Comparison of ENCODE assay signal across 8 cellular contexts in the genomic region with DNA sequence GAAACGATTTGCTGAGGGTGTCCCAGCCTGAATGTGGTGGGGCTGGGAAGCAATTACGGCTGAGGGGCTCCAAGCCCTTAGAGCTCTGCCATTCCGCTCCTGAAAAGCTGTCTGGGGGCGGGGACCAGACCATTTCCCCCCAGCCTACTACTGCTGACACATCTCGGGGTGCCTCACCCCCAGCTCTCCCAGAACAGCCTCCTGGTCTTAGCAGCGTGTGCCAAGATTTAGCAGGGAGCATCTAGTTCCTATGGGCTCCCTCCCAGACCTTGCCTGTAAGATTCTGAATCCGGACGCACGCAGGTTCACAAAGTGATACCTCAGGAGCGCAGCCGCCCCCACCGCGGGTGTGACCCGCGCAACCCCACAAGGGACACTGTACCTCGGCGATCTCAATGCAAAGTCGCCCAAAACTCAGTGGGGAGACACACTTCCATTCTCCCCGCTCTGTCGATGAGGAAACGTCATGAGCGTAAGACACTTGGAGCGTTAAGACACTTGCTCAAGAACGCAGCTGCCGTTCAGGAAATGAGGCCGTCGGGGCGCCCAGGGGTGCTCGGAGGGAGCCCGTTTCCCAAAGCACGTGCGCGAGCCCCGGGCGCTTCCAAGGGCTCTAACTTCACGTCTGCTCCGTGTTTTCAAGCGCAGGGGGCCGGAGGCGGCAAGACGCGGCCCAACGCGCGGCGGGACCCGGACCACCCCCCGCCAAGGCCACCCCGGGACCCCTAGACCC. TPM values are rescaled to one million over a fixed set of nuclear protein-coding genes. Genes with fewer than 3 reads are reported as not detected.
DNase-seq lines count a peak whose midpoint lies in the region; ATAC-seq and TF ChIP-seq lines count a peak whose summit lies in the region.

No MANE protein-coding gene starts in this region.

- H3K36me3 Mint-ChIP-seq in WTC11: peaks cover 55% of the 10 kb centered on the region

- no peak for TF ChIP-seq CTCF in DND-41 (IDR thresholded peaks at IDR 0.05; ENCODE audit: borderline replicate concordance, extremely low read depth, low read length, poor library complexity, severe bottlenecking)
- no peak for TF ChIP-seq CTCF in WTC11 (IDR thresholded peaks at IDR 0.05)
- no peak for TF ChIP-seq CTCF in choroid plexus epithelial cell (conservative IDR thresholded peaks at IDR 0.05; ENCODE audit: low read depth, low read length)
- TF ChIP-seq CTCF in lower leg skin (IDR thresholded peaks at IDR 0.05): no peak

- H3K4me2 ChIP-seq in DND-41 (ENCODE audit: insufficient read depth, low read length): peak overlapping the region; percentile 90

- peak; percentile 66 for DNase-seq in DND-41
- DNase-seq in WTC11 (ENCODE audit: low spot score): peak; percentile 16
- peak; percentile 52 for DNase-seq in choroid plexus epithelial cell (ENCODE audit: low read depth)
- peak in 1 of 2 donors; percentile 89 for DNase-seq in lower leg skin (ENCODE audit: low spot score in 2 of 2)
- DNase-seq in stimulated activated CD8-positive, alpha-beta memory T cell treated with anti-CD3 and anti-CD28 coated beads, Interleukin-15, amount 100 ng/mL, for 4 hours (ENCODE audit: low read depth in 2 of 2): peak; percentile 16 to 32
- DNase-seq in NCI-H345 (lab: John Stamatoyannopoulos, UW): no peak

- H3K4me1 Mint-ChIP-seq in WTC11: peaks cover 24% of the 10 kb centered on the region

- ATAC-seq in DND-41 (ENCODE audit: insufficient read depth, low read depth) (peak; percentile 53), GM21515 (IDR thresholded peaks at IDR 0.05; ENCODE audit: unreplicated experiment) (peak; percentile 38), WTC11 (no peak)

- CTCF ChIA-PET in WTC11 (lab: Charles Lee): interaction anchor here (1.1 to 1.7 kb wide), 2 partner anchors 229 to 245 kb away, joined by 4 to 7 read pairs; a partner anchor contains a TSS

- POLR2A ChIA-PET in WTC11 (lab: Charles Lee): no interaction called here

- H3K27me3 ChIP-seq in DND-41 (ENCODE audit: insufficient read depth, low read length, poor library complexity) (no peaks in the 10 kb centered on the region), HUES64 (ENCODE audit: insufficient read depth, low read length) (no peaks in the 10 kb centered on the region)

- intact Hi-C loops in lower leg skin (cut with DNase I; ENCODE audit: low total_unique reads): loop anchor here (5.0 kb wide), 1 partner anchor 339 kb away; a partner anchor contains a TSS

- TF ChIP-seq POLR2A in lower leg skin (IDR thresholded peaks at IDR 0.05): no peak

- H3K36me3 ChIP-seq in DND-41 (ENCODE audit: insufficient read depth, low read length) (peaks cover 32% of the 10 kb centered on the region), HUES64 (ENCODE audit: insufficient read depth, low read length) (peaks cover 32% of the 10 kb centered on the region)

- peak overlapping the region; percentile 74 to 96 for H3K4me3 ChIP-seq in DND-41 (ENCODE audit: low read depth in 1 of 2, low read length in 2 of 2)
- peak overlapping the region; percentile 96 for H3K4me3 ChIP-seq in HUES64 (ENCODE audit: low read length)
- peak overlapping the region; percentile 75 for H3K4me3 ChIP-seq in choroid plexus epithelial cell (ENCODE audit: low read depth, low read length)
- peak overlapping the region; percentile 52 for H3K4me3 ChIP-seq in lower leg skin (ENCODE audit: low read depth, poor library complexity, severe bottlenecking)

- H4K20me1 ChIP-seq in DND-41 (ENCODE audit: insufficient read depth, low read length): peaks cover 37% of the 10 kb centered on the region

- H3K79me2 ChIP-seq in DND-41 (ENCODE audit: insufficient read depth, low read length): peaks cover 53% of the 10 kb centered on the region

- H3K27me3 Mint-ChIP-seq in WTC11 (ENCODE audit: low read depth): no peaks in the 10 kb centered on the region

- H3K4me1 ChIP-seq in DND-41 (ENCODE audit: insufficient read depth, low read length) (peaks cover 35% of the 10 kb centered on the region), HUES64 (ENCODE audit: insufficient read depth, low read length) (no peaks in the 10 kb centered on the region)

- peak overlapping the region; percentile 86 for H2AFZ ChIP-seq in DND-41 (ENCODE audit: low read depth, low read length)

- WGBS in HUES64: 3% methylated on average over 49 of the region's 49 CpGs
- 1 to 2% methylated on average over 35 to 36 of the region's 49 CpGs for WGBS in lower leg skin, 2 donors

- H3K4me3 Mint-ChIP-seq in WTC11: peak overlapping the region; percentile 94

- H3K27ac Mint-ChIP-seq in WTC11: peak overlapping the region; percentile 71; the same call in 1 of the 2 replicates

- peaks cover 33% of the 10 kb centered on the region for H3K9me3 Mint-ChIP-seq in WTC11

- peak overlapping the region; percentile 91 for H3K27ac ChIP-seq in DND-41 (ENCODE audit: low read length)
- H3K27ac ChIP-seq in HUES64 (ENCODE audit: low read depth, low read length): peak overlapping the region; percentile 64

- peak overlapping the region; percentile 97 for H3K9ac ChIP-seq in DND-41 (ENCODE audit: low read depth, low read length)
- peak overlapping the region; percentile 92 for H3K9ac ChIP-seq in HUES64 (ENCODE audit: low read depth, low read length)

- H3K9me3 ChIP-seq in DND-41 (ENCODE audit: insufficient read depth, low read length, severe bottlenecking) (no peaks in the 10 kb centered on the region), HUES64 (ENCODE audit: insufficient read depth, low read depth, low read length) (peaks cover 8% of the 10 kb centered on the region; the same call in 1 of the 2 replicates)

TF ChIP-seq in WTC11, 78 proteins besides CTCF, POLR2A, EP300 and RAD21 (continues in another document):
- TF ChIP-seq JUN (CRISPR knock-in tag; IDR thresholded peaks at IDR 0.05) (no peak), OVOL2 (CRISPR knock-in tag; IDR thresholded peaks at IDR 0.05; ENCODE audit: borderline replicate concordance) (no peak), ZNF263 (CRISPR knock-in tag; IDR thresholded peaks at IDR 0.05; ENCODE audit: low read depth) (no peak), CBFB (CRISPR knock-in tag; IDR thresholded peaks at IDR 0.05; ENCODE audit: low read depth) (no peak)
- TF ChIP-seq, protein P1, sequence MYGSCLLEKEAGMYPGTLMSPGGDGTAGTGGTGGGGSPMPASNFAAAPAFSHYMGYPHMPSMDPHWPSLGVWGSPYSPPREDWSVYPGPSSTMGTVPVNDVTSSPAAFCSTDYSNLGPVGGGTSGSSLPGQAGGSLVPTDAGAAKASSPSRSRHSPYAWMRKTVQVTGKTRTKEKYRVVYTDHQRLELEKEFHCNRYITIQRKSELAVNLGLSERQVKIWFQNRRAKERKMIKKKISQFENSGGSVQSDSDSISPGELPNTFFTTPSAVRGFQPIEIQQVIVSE (CRISPR knock-in tag; IDR thresholded peaks at IDR 0.05; ENCODE audit: borderline replicate concordance): no peak
- TF ChIP-seq, protein P2, sequence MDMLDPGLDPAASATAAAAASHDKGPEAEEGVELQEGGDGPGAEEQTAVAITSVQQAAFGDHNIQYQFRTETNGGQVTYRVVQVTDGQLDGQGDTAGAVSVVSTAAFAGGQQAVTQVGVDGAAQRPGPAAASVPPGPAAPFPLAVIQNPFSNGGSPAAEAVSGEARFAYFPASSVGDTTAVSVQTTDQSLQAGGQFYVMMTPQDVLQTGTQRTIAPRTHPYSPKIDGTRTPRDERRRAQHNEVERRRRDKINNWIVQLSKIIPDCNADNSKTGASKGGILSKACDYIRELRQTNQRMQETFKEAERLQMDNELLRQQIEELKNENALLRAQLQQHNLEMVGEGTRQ (CRISPR knock-in tag; IDR thresholded peaks at IDR 0.05): no peak
- TF ChIP-seq, protein P3, sequence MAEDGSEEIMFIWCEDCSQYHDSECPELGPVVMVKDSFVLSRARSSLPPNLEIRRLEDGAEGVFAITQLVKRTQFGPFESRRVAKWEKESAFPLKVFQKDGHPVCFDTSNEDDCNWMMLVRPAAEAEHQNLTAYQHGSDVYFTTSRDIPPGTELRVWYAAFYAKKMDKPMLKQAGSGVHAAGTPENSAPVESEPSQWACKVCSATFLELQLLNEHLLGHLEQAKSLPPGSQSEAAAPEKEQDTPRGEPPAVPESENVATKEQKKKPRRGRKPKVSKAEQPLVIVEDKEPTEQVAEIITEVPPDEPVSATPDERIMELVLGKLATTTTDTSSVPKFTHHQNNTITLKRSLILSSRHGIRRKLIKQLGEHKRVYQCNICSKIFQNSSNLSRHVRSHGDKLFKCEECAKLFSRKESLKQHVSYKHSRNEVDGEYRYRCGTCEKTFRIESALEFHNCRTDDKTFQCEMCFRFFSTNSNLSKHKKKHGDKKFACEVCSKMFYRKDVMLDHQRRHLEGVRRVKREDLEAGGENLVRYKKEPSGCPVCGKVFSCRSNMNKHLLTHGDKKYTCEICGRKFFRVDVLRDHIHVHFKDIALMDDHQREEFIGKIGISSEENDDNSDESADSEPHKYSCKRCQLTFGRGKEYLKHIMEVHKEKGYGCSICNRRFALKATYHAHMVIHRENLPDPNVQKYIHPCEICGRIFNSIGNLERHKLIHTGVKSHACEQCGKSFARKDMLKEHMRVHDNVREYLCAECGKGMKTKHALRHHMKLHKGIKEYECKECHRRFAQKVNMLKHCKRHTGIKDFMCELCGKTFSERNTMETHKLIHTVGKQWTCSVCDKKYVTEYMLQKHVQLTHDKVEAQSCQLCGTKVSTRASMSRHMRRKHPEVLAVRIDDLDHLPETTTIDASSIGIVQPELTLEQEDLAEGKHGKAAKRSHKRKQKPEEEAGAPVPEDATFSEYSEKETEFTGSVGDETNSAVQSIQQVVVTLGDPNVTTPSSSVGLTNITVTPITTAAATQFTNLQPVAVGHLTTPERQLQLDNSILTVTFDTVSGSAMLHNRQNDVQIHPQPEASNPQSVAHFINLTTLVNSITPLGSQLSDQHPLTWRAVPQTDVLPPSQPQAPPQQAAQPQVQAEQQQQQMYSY (CRISPR knock-in tag; IDR thresholded peaks at IDR 0.05): no peak

RNA-seq across cellular contexts. Expression of a gene that starts 0.6 kb away (rescaled TPM):
- 33.0 TPM for polyA plus RNA-seq in HUES64 (2013, experiment 1 of 2)
- polyA plus RNA-seq in HUES64 (2013, experiment 2 of 2): 30.7 TPM
- total RNA-seq in WTC11 (2021) (39.9 to 48.4 TPM (median 42.1 TPM) in 3 replicates), lower leg skin (10 to 100 TPM; 27.7 to 48.3 (median 37.7) TPM)

RNA-seq across cellular contexts. Expression of a gene that starts 19.0 kb away (rescaled TPM):
- 17.0 TPM for polyA plus RNA-seq in HUES64 (2013, experiment 1 of 2)
- polyA plus RNA-seq in HUES64 (2013, experiment 2 of 2): 19.4 TPM
- total RNA-seq in WTC11 (2021) (21.6 to 24.9 TPM (median 23.4 TPM) in 3 replicates), lower leg skin (100 to 1,000 TPM in 1 of 4 donors, 10 to 100 TPM in 3; 75.2 to 111 (median 78.8) TPM)

RNA-seq across cellular contexts. Expression of a gene that starts 30.6 kb away (rescaled TPM):
- 48.4 TPM for polyA plus RNA-seq in HUES64 (2013, experiment 1 of 2)
- polyA plus RNA-seq in HUES64 (2013, experiment 2 of 2): 48.9 TPM
- total RNA-seq in WTC11 (2021) (69.0 to 73.3 TPM (median 69.1 TPM) in 3 replicates), lower leg skin (10 to 100 TPM; 69.7 to 99.5 (median 84.0) TPM)

RNA-seq across cellular contexts. Expression of a gene that starts 30.7 kb away (rescaled TPM):
- 17.9 TPM for polyA plus RNA-seq in HUES64 (2013, experiment 1 of 2)
- polyA plus RNA-seq in HUES64 (2013, experiment 2 of 2): 16.2 TPM
- total RNA-seq in WTC11 (2021) (23.1 to 25.0 TPM (median 24.3 TPM) in 3 replicates), lower leg skin (10 to 100 TPM; 28.9 to 44.9 (median 35.8) TPM)

RNA-seq across cellular contexts. Expression of a gene that starts 36.8 kb away (rescaled TPM):
- 19.8 TPM for polyA plus RNA-seq in HUES64 (2013, experiment 1 of 2)
- 27.2 TPM for polyA plus RNA-seq in HUES64 (2013, experiment 2 of 2)
- total RNA-seq in WTC11 (2021): 44.5 to 55.6 TPM (median 49.8 TPM) in 3 replicates
- total RNA-seq in lower leg skin: 10 to 100 TPM; 25.6 to 44.2 (median 29.4) TPM
